In the genomic region with DNA sequence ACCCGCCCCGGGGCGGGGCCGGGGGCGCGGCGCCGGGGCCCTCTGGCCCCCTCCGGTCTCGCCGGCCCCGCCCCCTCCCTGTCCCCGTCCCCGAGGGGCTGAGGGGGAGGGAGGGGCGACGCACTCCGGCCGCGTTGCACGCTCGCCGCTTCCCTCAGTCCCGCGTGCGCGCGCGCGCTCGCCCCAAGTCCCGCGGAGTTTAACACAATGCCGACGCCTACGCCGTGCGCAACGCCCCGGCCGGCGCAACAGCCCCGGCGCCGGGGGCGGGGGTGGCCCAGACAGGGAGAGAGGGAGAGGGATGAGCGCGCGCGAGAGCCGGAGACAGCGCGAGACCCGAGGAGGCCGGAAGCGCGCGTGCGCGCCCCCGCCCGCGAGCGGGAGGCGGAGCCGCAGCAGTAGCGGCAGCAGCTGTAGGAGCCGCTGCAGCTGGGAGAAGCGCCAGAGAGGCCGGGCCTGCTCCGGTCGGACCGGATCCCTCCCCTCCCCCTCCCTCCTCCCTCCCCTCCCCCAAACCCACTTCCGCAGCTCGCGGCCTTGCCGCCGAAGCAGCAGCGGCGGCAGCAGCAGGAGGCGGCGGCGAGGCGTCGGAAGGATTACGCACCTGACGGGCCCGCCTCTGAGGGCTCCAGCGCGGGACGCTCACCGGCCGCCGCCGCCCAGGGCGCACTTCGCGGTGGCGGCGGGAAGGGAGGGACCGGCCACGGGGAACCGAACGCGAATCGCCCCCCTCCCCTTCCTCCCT, we compare ENCODE assay signal across 8 cellular contexts. TPM values are rescaled to one million over a fixed set of nuclear protein-coding genes. Genes with fewer than 3 reads are reported as not detected.
DNase-seq lines count a peak whose midpoint lies in the region; ATAC-seq and TF ChIP-seq lines count a peak whose summit lies in the region.

No MANE protein-coding gene starts in this region.

- H3K4me1 ChIP-seq in ovary (ENCODE audit: insufficient read depth) (peaks cover 3% of the 10 kb centered on the region), thyroid gland (peaks cover 33 to 37% of the 10 kb centered on the region in 2 donors)

- TF ChIP-seq EP300 in ovary (IDR thresholded peaks at IDR 0.05), result no peak

- H3K9me3 Mint-ChIP-seq in activated naive CD8-positive, alpha-beta T cell treated with anti-CD3 and anti-CD28 coated beads, Interleukin-2, amount 10 ng/mL, durations not matched to agents 7 days and 5 days, result no peaks in the 10 kb centered on the region

- H3K4me3 Mint-ChIP-seq in activated naive CD8-positive, alpha-beta T cell treated with anti-CD3 and anti-CD28 coated beads, Interleukin-2, amount 10 ng/mL, durations not matched to agents 7 days and 5 days, result peak overlapping the region; percentile 45

- peak; percentile 85 for ATAC-seq in HG02642 (IDR thresholded peaks at IDR 0.05; ENCODE audit: poor library complexity, unreplicated experiment)
- ATAC-seq in activated naive CD8-positive, alpha-beta T cell treated with anti-CD3 and anti-CD28 coated beads, Interleukin-2, amount 10 ng/mL, durations not matched to agents 7 days and 5 days (ENCODE audit: low read depth), result peak; percentile 81
- ATAC-seq in Right ventricle myocardium inferior, result peak; percentile 93

- no peaks in the 10 kb centered on the region for H3K36me3 ChIP-seq in ovary
- H3K36me3 ChIP-seq in thyroid gland, result no peaks in the 10 kb centered on the region

- H3K27me3 Mint-ChIP-seq in activated naive CD8-positive, alpha-beta T cell treated with anti-CD3 and anti-CD28 coated beads, Interleukin-2, amount 10 ng/mL, durations not matched to agents 7 days and 5 days, result no peaks in the 10 kb centered on the region

- H3K9me3 ChIP-seq in ovary (no peaks in the 10 kb centered on the region), thyroid gland (no peaks in the 10 kb centered on the region)

- H3K27ac ChIP-seq in ovary (peak overlapping the region; percentile 99 to 100), thyroid gland (peak overlapping the region; percentile 99)

- peak overlapping the region; percentile 73 for H3K27ac Mint-ChIP-seq in activated naive CD8-positive, alpha-beta T cell treated with anti-CD3 and anti-CD28 coated beads, Interleukin-2, amount 10 ng/mL, durations not matched to agents 7 days and 5 days

- TF ChIP-seq POLR2A in ovary (IDR thresholded peaks at IDR 0.05) (peak; percentile 57), thyroid gland (IDR thresholded peaks at IDR 0.05) (peak; percentile 65 to 72)

- peaks cover 38% of the 10 kb centered on the region for H3K4me1 Mint-ChIP-seq in activated naive CD8-positive, alpha-beta T cell treated with anti-CD3 and anti-CD28 coated beads, Interleukin-2, amount 10 ng/mL, durations not matched to agents 7 days and 5 days

- H3K27me3 ChIP-seq in ovary, result no peaks in the 10 kb centered on the region
- no peaks in the 10 kb centered on the region for H3K27me3 ChIP-seq in thyroid gland

- POLR2A ChIA-PET in activated naive CD8-positive, alpha-beta T cell treated with anti-CD3 and anti-CD28 coated beads, Interleukin-2, amount 10 ng/mL, durations not matched to agents 7 days and 5 days (lab: Charles Lee), result interaction anchor here (1.1 to 4.0 kb wide), 10 partner anchors 15 to 1661 kb away, joined by 3 to 147 read pairs (median 4); partner anchors contain the start of genes FBXO5 and RMND1

- TF ChIP-seq CTCF in GM10266 (IDR thresholded peaks at IDR 0.05; ENCODE audit: control insufficient read depth, insufficient read depth, low read depth, missing control alignments), result no peak
- peak in 1 of 3 donors; percentile 27 for TF ChIP-seq CTCF in ovary (IDR thresholded peaks at IDR 0.05)
- no peak for TF ChIP-seq CTCF in thyroid gland (IDR thresholded peaks at IDR 0.05)

- H3K4me3 ChIP-seq in ovary (peak overlapping the region; percentile 99), thyroid gland (replicated peaks in 1 of 3) (peak overlapping the region; percentile 40 to 84 (median 79))

- DNase-seq in GM10266 (ENCODE audit: extremely low spot score) (peak; percentile 98), NCI-H1105 (lab: John Stamatoyannopoulos, UW) (peak; percentile 98), SKM-1 (lab: John Stamatoyannopoulos, UW; ENCODE audit: unreplicated experiment) (peak; percentile 98), Right ventricle myocardium inferior (ENCODE audit: missing footprints) (peak; percentile 99), ovary (peak; percentile 97 to 99 (median 98)), thyroid gland (peak; percentile 98 to 99)
- DNase-seq in activated naive CD8-positive, alpha-beta T cell treated with anti-CD3 and anti-CD28 coated beads, Interleukin-2, amount 10 ng/mL, durations not matched to agents 7 days and 5 days, result peak; percentile 99

- peaks cover 13% of the 10 kb centered on the region for H3K36me3 Mint-ChIP-seq in activated naive CD8-positive, alpha-beta T cell treated with anti-CD3 and anti-CD28 coated beads, Interleukin-2, amount 10 ng/mL, durations not matched to agents 7 days and 5 days

- intact Hi-C loops in Right ventricle myocardium inferior (cut with DNase I), result loop anchor here (5.0 kb wide), 1 partner anchor 62 kb away; the partner anchor contains the start of gene RMND1
- intact Hi-C loops in ovary (cut with DNase I), result no loop called here
- intact Hi-C loops in thyroid gland (cut with DNase I), result no loop called here

- 0 to 1% (median 0%) methylated on average over 37 to 104 of the region's 105 CpGs for WGBS in ovary, 3 donors
- 0% methylated on average over 2 to 3 of the region's 105 CpGs for WGBS in thyroid gland, 2 donors

RNA-seq across cellular contexts. Expression of gene ZBTB2, which starts 0.9 kb away (rescaled TPM):
- 10 to 100 TPM; 28.5 to 28.9 TPM for total RNA-seq in activated naive CD8-positive, alpha-beta T cell treated with anti-CD3 and anti-CD28 coated beads, Interleukin-2, amount 10 ng/mL, durations not matched to agents 7 days and 5 days
- total RNA-seq in Right ventricle myocardium inferior, result 4.5 TPM
- 10 to 100 TPM in 6 of 7 donors, 1 to 10 TPM in 1; 8.8 to 31.2 (median 18.3) TPM for total RNA-seq in ovary
- polyA plus RNA-seq in ovary, result 10 to 100 TPM; 12.1 to 18.3 TPM
- 10 to 100 TPM; 17.9 to 27.2 (median 25.9) TPM for total RNA-seq in thyroid gland

Comparison
In these comparisons a context has a peak if more than half of its experiments do, and no peak if none do; other contexts are left out.
1. Peak in every context shown above with its lines: DNase-seq, ATAC-seq, H3K4me3 ChIP-seq and H3K27ac ChIP-seq.